Comparison of ENCODE assay signal across 15 cellular contexts in the genomic region with DNA sequence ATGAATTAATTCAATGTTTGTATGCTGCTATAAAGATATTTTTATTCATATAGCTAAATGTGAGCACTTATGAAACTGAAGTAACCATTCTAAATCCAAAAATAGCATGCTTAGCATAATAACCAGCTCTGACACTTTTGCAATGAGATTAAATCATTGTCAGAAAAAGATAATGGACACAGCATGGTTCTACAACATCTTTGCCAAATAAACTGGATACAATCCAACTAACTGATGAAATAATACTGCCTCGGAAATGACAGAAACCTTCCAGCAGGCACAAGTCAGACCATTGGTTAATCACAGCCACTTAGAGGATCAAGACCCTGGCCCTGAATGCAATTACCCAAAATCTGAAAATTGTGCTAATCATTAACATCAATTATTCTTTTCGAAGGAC.
A peak's percentile ranks its signal among the peaks of the same experiment; 100 is the strongest.
DNase-seq lines count a peak whose midpoint lies in the region; FAIRE-seq and TF ChIP-seq lines count a peak whose summit lies in the region.
"Had no signal": no experiment of that assay in that cellular context is flagged by ENCODE, and none has a peak within 500 bp of the region (broad histone marks: within the 10 kb centered on the region; RNA-seq: fewer than 3 reads in every experiment).

No MANE protein-coding gene starts in this region.

- TF ChIP-seq CTCF in AG10803 (conservative IDR thresholded peaks at IDR 0.05; ENCODE audit: low read length), result no peak

- no peak overlapping the region for H3K4me3 ChIP-seq in AG10803 (ENCODE audit: low read length)
- H3K4me3 ChIP-seq: BLaER1 had no signal

- peak; percentile 8 for FAIRE-seq in GM19239 (lab: Jason Lieb, UNC)
- FAIRE-seq: A204.1 had no signal

- peak; percentile 5 for DNase-seq in AG10803 (ENCODE audit: low read depth)
- no peak for DNase-seq in GM19239 (ENCODE audit: insufficient read length, low spot score)
- DNase-seq in NCI-H446 treated with DMSO at 0.1 percent for 48 hours (lab: John Stamatoyannopoulos, UW), result peak; percentile 34
- DNase-seq in fibroblast of peridontal ligament (ENCODE audit: extremely low read depth), result peak; percentile 19
- no peak for DNase-seq in AG08396 (ENCODE audit: low spot score)
- DNase-seq in glomerular visceral epithelial cell (ENCODE audit: extremely low spot score), result no peak
- no peak for DNase-seq in NCI-H2196 treated with DMSO at 0.1 percent for 48 hours (lab: John Stamatoyannopoulos, UW; ENCODE audit: unreplicated experiment)
- DNase-seq: AML-193; CD8-positive, alpha-beta memory T cell; DMS 273 treated with DMSO at 0.1 percent for 48 hours; GOT3; H9; IMR-90 had no signal

Comparison
In these comparisons a context has a peak if more than half of its experiments do, and no peak if none do; other contexts are left out.
1. DNase-seq: peak in AG10803 (single experiment), NCI-H446 treated with DMSO at 0.1 percent for 48 hours (single experiment) and fibroblast of peridontal ligament (single experiment); none in GM19239 (single experiment), AG08396 (single experiment), glomerular visceral epithelial cell (single experiment) and NCI-H2196 treated with DMSO at 0.1 percent for 48 hours (single experiment).